Comparison of ENCODE assay signal across 10 cellular contexts in the genomic region with DNA sequence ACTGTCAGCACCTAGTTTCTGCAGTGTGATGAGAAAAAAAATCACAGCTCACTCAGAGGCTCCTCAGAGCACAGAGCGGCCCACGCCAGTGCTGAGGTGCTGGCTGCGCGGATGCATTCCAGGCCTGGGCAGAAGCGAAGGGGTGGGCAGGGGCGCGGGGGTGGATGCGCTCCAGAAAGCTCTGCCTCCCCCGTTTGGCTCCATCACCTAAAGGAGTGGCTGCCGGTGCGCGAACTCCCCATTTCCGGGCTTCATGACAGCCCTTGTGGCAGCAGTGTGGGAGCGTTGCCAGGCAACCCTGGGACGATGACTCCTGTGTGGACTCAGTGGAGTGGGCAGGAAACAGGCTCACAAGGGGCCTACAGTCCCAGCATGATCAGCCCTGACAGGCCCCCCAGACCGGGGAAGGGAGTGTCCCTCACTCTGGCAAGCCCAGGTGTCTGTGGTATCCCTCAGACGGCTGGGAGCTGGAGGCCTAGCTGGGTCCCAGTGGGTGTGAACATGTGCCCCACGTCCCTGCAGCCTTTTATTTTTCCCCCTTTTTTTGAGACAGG. TPM values are rescaled to one million over a fixed set of nuclear protein-coding genes. Genes with fewer than 3 reads are reported as not detected.
DNase-seq lines count a peak whose midpoint lies in the region; ATAC-seq and TF ChIP-seq lines count a peak whose summit lies in the region.
"Had no signal": no experiment of that assay in that cellular context is flagged by ENCODE, and none has a peak within 500 bp of the region (broad histone marks: within the 10 kb centered on the region; RNA-seq: fewer than 3 reads in every experiment).

No MANE protein-coding gene starts in this region.

- CTCF ChIA-PET in activated CD4-positive, alpha-beta T cell treated with anti-CD3 and anti-CD28 coated beads, Interleukin-2, amount 10 ng/mL, durations not matched to agents 7 days and 5 days (lab: Charles Lee) = interaction anchor here (0.6 to 3.2 kb wide), 6 partner anchors 10 to 432 kb away, joined by 3 to 18 read pairs (median 4); partner anchors contain the start of gene MGRN1

- peaks cover 44% of the 10 kb centered on the region for H3K4me1 ChIP-seq in thymus (ENCODE audit: control insufficient read depth, insufficient read depth, low read length)

- peaks cover 39% of the 10 kb centered on the region for H3K36me3 Mint-ChIP-seq in activated CD4-positive, alpha-beta T cell treated with anti-CD3 and anti-CD28 coated beads, Interleukin-2, amount 10 ng/mL, durations not matched to agents 7 days and 5 days (ENCODE audit: low read depth)
- H3K36me3 Mint-ChIP-seq in chondrocyte (ENCODE audit: low read depth) (peaks cover 15% of the 10 kb centered on the region), nephron progenitor cell (ENCODE audit: low read depth) (peaks cover 16% of the 10 kb centered on the region)

- DNase-seq in NCI-H1694 (lab: John Stamatoyannopoulos, UW) (peak; percentile 9), NCI-H1694 treated with DMSO at 0.1 percent for 48 hours (lab: John Stamatoyannopoulos, UW) (no peak), chondrocyte (ENCODE audit: low spot score) (no peak), nephron progenitor cell (peak; percentile 58), GDM1 (lab: John Stamatoyannopoulos, UW) (no peak)
- DNase-seq in activated CD4-positive, alpha-beta T cell treated with anti-CD3 and anti-CD28 coated beads, Interleukin-2, amount 10 ng/mL, durations not matched to agents 7 days and 5 days = peak; percentile 86

- no peak overlapping the region for H3K4me3 ChIP-seq in thymus (ENCODE audit: low read length)
- H3K4me3 ChIP-seq: A549 had no signal

- no peaks in the 10 kb centered on the region for H3K9me3 ChIP-seq in thymus (ENCODE audit: control insufficient read depth)
- H3K9me3 ChIP-seq: A549 had no signal

- 13% methylated on average over 18 of the region's 18 CpGs for WGBS in thymus

- peak overlapping the region; percentile 62 for H3K27ac ChIP-seq in thymus (ENCODE audit: low read depth)
- H3K27ac ChIP-seq: A549 had no signal

- no peaks in the 10 kb centered on the region for H3K27me3 Mint-ChIP-seq in activated CD4-positive, alpha-beta T cell treated with anti-CD3 and anti-CD28 coated beads, Interleukin-2, amount 10 ng/mL, durations not matched to agents 7 days and 5 days
- H3K27me3 Mint-ChIP-seq in chondrocyte (ENCODE audit: low read depth) (no peaks in the 10 kb centered on the region), nephron progenitor cell (ENCODE audit: low read depth, poor library complexity) (no peaks in the 10 kb centered on the region)

- no peaks in the 10 kb centered on the region for H3K9me3 Mint-ChIP-seq in activated CD4-positive, alpha-beta T cell treated with anti-CD3 and anti-CD28 coated beads, Interleukin-2, amount 10 ng/mL, durations not matched to agents 7 days and 5 days
- no peaks in the 10 kb centered on the region for H3K9me3 Mint-ChIP-seq in chondrocyte (ENCODE audit: low read depth)
- no peaks in the 10 kb centered on the region for H3K9me3 Mint-ChIP-seq in nephron progenitor cell

- ATAC-seq in GM18909 (IDR thresholded peaks at IDR 0.05; ENCODE audit: poor library complexity, unreplicated experiment) = no peak
- ATAC-seq: Panc1 had no signal

- H3K27ac Mint-ChIP-seq in activated CD4-positive, alpha-beta T cell treated with anti-CD3 and anti-CD28 coated beads, Interleukin-2, amount 10 ng/mL, durations not matched to agents 7 days and 5 days = peak overlapping the region; percentile 88
- H3K27ac Mint-ChIP-seq in chondrocyte (ENCODE audit: unreplicated experiment) = peak overlapping the region; percentile 52
- H3K27ac Mint-ChIP-seq in nephron progenitor cell = peak overlapping the region; percentile 36

- POLR2A ChIA-PET in activated CD4-positive, alpha-beta T cell treated with anti-CD3 and anti-CD28 coated beads, Interleukin-2, amount 10 ng/mL, durations not matched to agents 7 days and 5 days (lab: Charles Lee) = interaction anchor here (0.6 kb wide), 1 partner anchor 13 kb away, joined by 3 read pairs; no protein-coding TSS in a partner anchor

- H3K36me3 ChIP-seq in thymus (ENCODE audit: control insufficient read depth, insufficient read depth) = peaks cover 34% of the 10 kb centered on the region

- TF ChIP-seq CTCF in chondrocyte (IDR thresholded peaks at IDR 0.05) (no peak), nephron progenitor cell (IDR thresholded peaks at IDR 0.05) (no peak)

- peak overlapping the region; percentile 22 for H3K4me3 Mint-ChIP-seq in activated CD4-positive, alpha-beta T cell treated with anti-CD3 and anti-CD28 coated beads, Interleukin-2, amount 10 ng/mL, durations not matched to agents 7 days and 5 days
- no peak overlapping the region for H3K4me3 Mint-ChIP-seq in chondrocyte (ENCODE audit: unreplicated experiment)
- no peak overlapping the region for H3K4me3 Mint-ChIP-seq in nephron progenitor cell

- H3K27me3 ChIP-seq in thymus (ENCODE audit: control insufficient read depth, insufficient read depth) = no peaks in the 10 kb centered on the region

- H3K4me1 Mint-ChIP-seq in activated CD4-positive, alpha-beta T cell treated with anti-CD3 and anti-CD28 coated beads, Interleukin-2, amount 10 ng/mL, durations not matched to agents 7 days and 5 days = peaks cover 69% of the 10 kb centered on the region
- peaks cover 18% of the 10 kb centered on the region for H3K4me1 Mint-ChIP-seq in chondrocyte (ENCODE audit: low read depth)
- H3K4me1 Mint-ChIP-seq in nephron progenitor cell = peaks cover 30% of the 10 kb centered on the region

RNA-seq across cellular contexts. Expression of gene NUDT16L1, which starts 32.8 kb away (rescaled TPM):
- total RNA-seq in activated CD4-positive, alpha-beta T cell treated with anti-CD3 and anti-CD28 coated beads, Interleukin-2, amount 10 ng/mL, durations not matched to agents 7 days and 5 days = 10 to 100 TPM; 32.3 to 35.5 TPM
- total RNA-seq in chondrocyte = 20.4 to 27.4 TPM (median 22.9 TPM) in 3 replicates
- polyA plus RNA-seq in thymus = 37.1 TPM

RNA-seq across cellular contexts. Expression of gene MGRN1, which starts 35.9 kb away (rescaled TPM):
- 10 to 100 TPM; 74.4 to 79.5 TPM for total RNA-seq in activated CD4-positive, alpha-beta T cell treated with anti-CD3 and anti-CD28 coated beads, Interleukin-2, amount 10 ng/mL, durations not matched to agents 7 days and 5 days
- 81.9 to 88.4 TPM (median 83.4 TPM) in 3 replicates for total RNA-seq in chondrocyte
- 16.0 TPM for polyA plus RNA-seq in thymus

RNA-seq across cellular contexts. Expression of gene UBALD1, which starts 45.8 kb away (rescaled TPM):
- total RNA-seq in activated CD4-positive, alpha-beta T cell treated with anti-CD3 and anti-CD28 coated beads, Interleukin-2, amount 10 ng/mL, durations not matched to agents 7 days and 5 days = 10 to 100 TPM; 21.5 to 22.2 TPM
- 22.9 to 36.6 TPM (median 23.6 TPM) in 3 replicates for total RNA-seq in chondrocyte
- 20.4 TPM for polyA plus RNA-seq in thymus

Comparison
In these comparisons a context has a peak if more than half of its experiments do, and no peak if none do; other contexts are left out.
1. DNase-seq: peak in NCI-H1694 (single experiment), activated CD4-positive, alpha-beta T cell treated with anti-CD3 and anti-CD28 coated beads, Interleukin-2, amount 10 ng/mL, durations not matched to agents 7 days and 5 days (single experiment) and nephron progenitor cell (single experiment); none in NCI-H1694 treated with DMSO at 0.1 percent for 48 hours (single experiment), chondrocyte (single experiment) and GDM1 (single experiment).
2. H3K27ac Mint-ChIP-seq: peak in every context shown above with its lines; median percentile 88 in activated CD4-positive, alpha-beta T cell treated with anti-CD3 and anti-CD28 coated beads, Interleukin-2, amount 10 ng/mL, durations not matched to agents 7 days and 5 days; 52 in chondrocyte; 36 in nephron progenitor cell.